Comparison of ENCODE assay signal across 21 cellular contexts in genomic region chr16:64590516-64590915, GRCh38.
DNase-seq lines count a peak whose midpoint lies in the region; ATAC-seq and TF ChIP-seq lines count a peak whose summit lies in the region.
"Had no signal": no experiment of that assay in that cellular context is flagged by ENCODE, and none has a peak within 500 bp of the region (broad histone marks: within the 10 kb centered on the region; RNA-seq: fewer than 3 reads in every experiment).

No MANE protein-coding gene starts in this region.

- DNase-seq in MCF 10A (ENCODE audit: unreplicated experiment) (peak; percentile 14), breast epithelium (ENCODE audit: low spot score in 2 of 2) (no peak), astrocyte of the spinal cord (ENCODE audit: low read depth, low spot score) (peak; percentile 10), fibroblast of villous mesenchyme (ENCODE audit: low read depth) (peak; percentile 2), GDM1 (lab: John Stamatoyannopoulos, UW) (no peak), NCI-H446 treated with DMSO at 0.1 percent for 48 hours (lab: John Stamatoyannopoulos, UW) (no peak)
- DNase-seq in activated T-helper 2 cell treated with anti-CD3 and anti-CD28 coated beads, Interferon-gamma antibody, Interleukin-2, Interleukin-4, amounts not matched to agents 10 μg/mL and 5 μg/mL and 100 μg/mL, durations not matched to agents 14 hours and 24 hours and 36 hours (ENCODE audit: low spot score), result no peak
- DNase-seq: 8988T; activated CD4-positive, alpha-beta T cell treated with anti-CD3 and anti-CD28 coated beads for 1 hour; activated naive CD8-positive, alpha-beta T cell treated with anti-CD3 and anti-CD28 coated beads for 36 hours; cortex of kidney; naive B cell; NCI-H1105 treated with DMSO at 0.1 percent for 48 hours; NCI-H510A treated with DMSO at 0.1 percent for 48 hours; stimulated activated CD4-positive, alpha-beta T cell treated with anti-CD3 and anti-CD28 coated beads, Interleukin-15, amount 100 ng/mL, for 24 hours; substantia nigra; SW 1271 had no signal

- H3K9me3 Mint-ChIP-seq in MCF 10A (ENCODE audit: unreplicated experiment), result no peaks in the 10 kb centered on the region
- H3K9me3 Mint-ChIP-seq in activated T-helper 2 cell treated with anti-CD3 and anti-CD28 coated beads, Interferon-gamma antibody, Interleukin-2, Interleukin-4, amounts not matched to agents 10 μg/mL and 5 μg/mL and 100 μg/mL, durations not matched to agents 14 hours and 24 hours and 36 hours, result peaks cover 28% of the 10 kb centered on the region

- H3K27me3 ChIP-seq in breast epithelium, result no peaks in the 10 kb centered on the region
- H3K27me3 ChIP-seq: right atrium auricular region had no signal

- POLR2A ChIA-PET in MCF 10A (lab: Yijun Ruan, JAX), result interaction anchor here (0.6 to 1.2 kb wide), 3 partner anchors 24 to 1143 kb away, joined by 3 read pairs; no protein-coding TSS in a partner anchor

- TF ChIP-seq POLR2A in breast epithelium (IDR thresholded peaks at IDR 0.05), result no peak

- H3K9me3 ChIP-seq in breast epithelium, result no peaks in the 10 kb centered on the region
- H3K9me3 ChIP-seq: right atrium auricular region had no signal

- H3K27ac ChIP-seq in breast epithelium, result no peak overlapping the region
- H3K27ac ChIP-seq: C4-2B, right atrium auricular region had no signal

- no peak for TF ChIP-seq CTCF in MCF 10A (IDR thresholded peaks at IDR 0.05; ENCODE audit: unreplicated experiment)
- TF ChIP-seq CTCF in breast epithelium (IDR thresholded peaks at IDR 0.05), result no peak
- no peak for TF ChIP-seq CTCF in astrocyte of the spinal cord (IDR thresholded peaks at IDR 0.05; ENCODE audit: low read depth, low read length)
- TF ChIP-seq CTCF in fibroblast of villous mesenchyme (IDR thresholded peaks at IDR 0.05; ENCODE audit: insufficient read depth, low read depth, low read length), result no peak

- H3K36me3 Mint-ChIP-seq in MCF 10A (ENCODE audit: insufficient read depth, unreplicated experiment), result no peaks in the 10 kb centered on the region
- H3K36me3 Mint-ChIP-seq in activated T-helper 2 cell treated with anti-CD3 and anti-CD28 coated beads, Interferon-gamma antibody, Interleukin-2, Interleukin-4, amounts not matched to agents 10 μg/mL and 5 μg/mL and 100 μg/mL, durations not matched to agents 14 hours and 24 hours and 36 hours (ENCODE audit: low read depth), result no peaks in the 10 kb centered on the region
- H3K36me3 Mint-ChIP-seq: activated naive CD8-positive, alpha-beta T cell treated with anti-CD3 and anti-CD28 coated beads for 36 hours; brain; naive B cell had no signal

- no peaks in the 10 kb centered on the region for H3K4me1 Mint-ChIP-seq in MCF 10A (ENCODE audit: insufficient read depth, unreplicated experiment)
- H3K4me1 Mint-ChIP-seq in activated T-helper 2 cell treated with anti-CD3 and anti-CD28 coated beads, Interferon-gamma antibody, Interleukin-2, Interleukin-4, amounts not matched to agents 10 μg/mL and 5 μg/mL and 100 μg/mL, durations not matched to agents 14 hours and 24 hours and 36 hours (ENCODE audit: low read depth), result no peaks in the 10 kb centered on the region
- H3K4me1 Mint-ChIP-seq: activated naive CD8-positive, alpha-beta T cell treated with anti-CD3 and anti-CD28 coated beads for 36 hours; naive B cell had no signal

- H3K27ac Mint-ChIP-seq in MCF 10A (ENCODE audit: low read depth, unreplicated experiment), result no peak overlapping the region
- H3K27ac Mint-ChIP-seq in activated T-helper 2 cell treated with anti-CD3 and anti-CD28 coated beads, Interferon-gamma antibody, Interleukin-2, Interleukin-4, amounts not matched to agents 10 μg/mL and 5 μg/mL and 100 μg/mL, durations not matched to agents 14 hours and 24 hours and 36 hours, result no peak overlapping the region
- H3K27ac Mint-ChIP-seq: activated naive CD8-positive, alpha-beta T cell treated with anti-CD3 and anti-CD28 coated beads for 36 hours; brain; naive B cell had no signal

- H3K4me1 ChIP-seq in breast epithelium, result no peaks in the 10 kb centered on the region
- H3K4me1 ChIP-seq: right atrium auricular region had no signal

- no peaks in the 10 kb centered on the region for H3K27me3 Mint-ChIP-seq in MCF 10A (ENCODE audit: insufficient read depth, unreplicated experiment)
- H3K27me3 Mint-ChIP-seq in activated T-helper 2 cell treated with anti-CD3 and anti-CD28 coated beads, Interferon-gamma antibody, Interleukin-2, Interleukin-4, amounts not matched to agents 10 μg/mL and 5 μg/mL and 100 μg/mL, durations not matched to agents 14 hours and 24 hours and 36 hours (ENCODE audit: low read depth), result no peaks in the 10 kb centered on the region
- H3K27me3 Mint-ChIP-seq: activated naive CD8-positive, alpha-beta T cell treated with anti-CD3 and anti-CD28 coated beads for 36 hours; naive B cell had no signal

- H3K4me3 ChIP-seq in breast epithelium (no peak overlapping the region), astrocyte of the spinal cord (ENCODE audit: low read depth, low read length) (no peak overlapping the region), fibroblast of villous mesenchyme (ENCODE audit: low read depth, low read length) (no peak overlapping the region)
- H3K4me3 ChIP-seq: right atrium auricular region had no signal

- CTCF ChIA-PET in MCF 10A (lab: Yijun Ruan, JAX), result interaction anchor here (0.8 to 1.2 kb wide), 2 partner anchors 77 to 1129 kb away, joined by 3 to 4 read pairs; no protein-coding TSS in a partner anchor

- peaks cover 5% of the 10 kb centered on the region for H3K36me3 ChIP-seq in breast epithelium
- H3K36me3 ChIP-seq: right atrium auricular region had no signal

- BruUV-seq in MCF 10A (replicated peaks; lab: Mats Ljungman, UMichigan), result no TSS peak

- in situ Hi-C loops in astrocyte of the spinal cord (cut with HindIII; ENCODE audit: low sequenced_read_pairs), result no loop called here

- no peak for ATAC-seq in GM21526 (IDR thresholded peaks at IDR 0.05; ENCODE audit: low FRiP score, unreplicated experiment)

- no peak overlapping the region for H3K4me3 Mint-ChIP-seq in MCF 10A (ENCODE audit: unreplicated experiment)
- H3K4me3 Mint-ChIP-seq in activated T-helper 2 cell treated with anti-CD3 and anti-CD28 coated beads, Interferon-gamma antibody, Interleukin-2, Interleukin-4, amounts not matched to agents 10 μg/mL and 5 μg/mL and 100 μg/mL, durations not matched to agents 14 hours and 24 hours and 36 hours (ENCODE audit: low read depth), result no peak overlapping the region
- H3K4me3 Mint-ChIP-seq: activated naive CD8-positive, alpha-beta T cell treated with anti-CD3 and anti-CD28 coated beads for 36 hours; brain; naive B cell had no signal

- intact Hi-C loops in MCF 10A (cut with micrococcal nuclease), result no loop called here
- intact Hi-C loops in breast epithelium (cut with DNase I; ENCODE audit: low total_unique reads), result no loop called here
- intact Hi-C loops in activated T-helper 2 cell treated with anti-CD3 and anti-CD28 coated beads, Interferon-gamma antibody, Interleukin-2, Interleukin-4, amounts not matched to agents 10 μg/mL and 5 μg/mL and 100 μg/mL, durations not matched to agents 14 hours and 24 hours and 36 hours (cut with micrococcal nuclease), result no loop called here

Comparison
In these comparisons a context has a peak if more than half of its experiments do, and no peak if none do; other contexts are left out.
1. DNase-seq: peak in MCF 10A (single experiment), astrocyte of the spinal cord (single experiment) and fibroblast of villous mesenchyme (single experiment); none in breast epithelium (0 of 2), GDM1 (single experiment), NCI-H446 treated with DMSO at 0.1 percent for 48 hours (single experiment) and activated T-helper 2 cell treated with anti-CD3 and anti-CD28 coated beads, Interferon-gamma antibody, Interleukin-2, Interleukin-4, amounts not matched to agents 10 μg/mL and 5 μg/mL and 100 μg/mL, durations not matched to agents 14 hours and 24 hours and 36 hours (single experiment).